ENCODE assay signal across 9 cellular contexts in the genomic region with DNA sequence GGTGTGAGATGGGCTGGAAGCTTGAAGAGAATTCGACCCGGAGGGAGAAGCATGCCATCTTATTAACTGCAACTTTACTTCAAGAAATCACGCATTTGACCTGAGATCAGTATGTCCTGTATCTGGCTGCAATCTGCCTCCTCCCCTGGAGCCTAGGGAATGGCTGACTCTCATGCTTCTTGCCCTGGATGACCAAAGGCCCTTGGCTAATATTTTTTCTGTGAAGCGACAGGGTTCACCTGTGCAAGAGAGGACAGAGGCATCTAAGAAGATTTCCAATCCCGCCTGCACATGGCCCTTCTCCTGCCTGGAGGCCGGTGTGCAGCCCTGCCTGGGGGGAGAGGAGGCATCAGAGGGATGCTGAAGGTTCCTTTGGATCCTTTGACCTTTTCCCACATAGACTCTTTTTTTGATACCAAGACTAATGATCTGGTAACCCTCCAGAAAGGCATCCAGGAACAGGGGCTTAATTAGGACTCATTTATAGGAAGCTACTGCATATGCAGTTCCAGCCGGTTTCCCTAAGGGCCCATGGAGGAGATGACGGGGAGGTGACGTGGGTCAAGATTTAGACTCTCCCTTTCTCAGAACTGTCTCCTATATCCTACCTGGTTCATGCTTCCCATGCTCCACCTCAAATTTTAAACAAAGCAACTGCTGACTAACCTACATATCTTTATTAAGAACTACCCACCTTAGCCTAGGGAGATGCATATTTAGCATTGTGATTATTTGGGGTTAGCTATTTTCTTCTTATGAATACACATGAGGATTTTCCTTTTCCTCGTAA.
"Had no signal": no experiment of that assay in that cellular context is flagged by ENCODE, and none has a peak within 500 bp of the region (broad histone marks: within the 10 kb centered on the region; RNA-seq: fewer than 3 reads in every experiment).

No MANE protein-coding gene starts in this region.

- H3K4me1 ChIP-seq: HAP-1 had no signal

- ATAC-seq: GM23338, HCT116 had no signal

- H3K4me2 ChIP-seq: GM23338 had no signal

- H3K27ac ChIP-seq: GM23248 had no signal

- H3K36me3 ChIP-seq: HAP-1 had no signal

- H3K9me3 ChIP-seq: HAP-1 had no signal

- H3K27ac Mint-ChIP-seq: GM23338, HFFc6 had no signal

- H3K4me3 ChIP-seq: GM23248, GM23338, HAP-1 had no signal

- H2AFZ ChIP-seq: GM23248, GM23338 had no signal

- H3K4me3 Mint-ChIP-seq: GM23338, H9, HFFc6 had no signal

- DNase-seq: GM23248, GOT3, H7, H9, HCEC 1CT, HFFc6 had no signal

- H3K9ac ChIP-seq: GM23248 had no signal

- H3K9me3 Mint-ChIP-seq: GM23338, H9, HFFc6 had no signal
